8 cellular contexts compared by ENCODE assay signal in the genomic region with DNA sequence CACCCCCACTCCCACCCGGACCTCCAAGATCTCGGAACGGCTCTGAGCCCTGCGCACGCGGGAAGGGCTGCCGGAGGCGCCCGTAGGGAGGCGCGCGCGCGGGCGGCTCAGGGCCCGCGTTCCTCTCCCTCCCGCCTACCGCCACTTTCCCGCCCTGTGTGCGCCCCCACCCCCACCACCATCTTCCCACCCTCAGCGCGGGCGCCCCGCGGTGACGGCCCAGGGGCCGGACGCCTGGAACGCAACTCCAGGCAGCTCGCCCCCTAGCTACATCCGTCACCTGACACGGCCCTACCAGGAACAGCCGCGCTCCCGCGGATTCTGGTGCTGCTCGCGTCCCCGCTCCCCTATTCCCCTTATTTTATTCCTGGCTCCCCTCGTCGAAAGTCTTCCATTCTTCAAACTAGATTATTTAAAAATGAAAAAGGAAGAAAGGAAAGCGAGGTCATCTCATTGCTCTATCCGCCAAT. TPM values are rescaled to one million over a fixed set of nuclear protein-coding genes. Genes with fewer than 3 reads are reported as not detected.
DNase-seq lines count a peak whose midpoint lies in the region; ATAC-seq and TF ChIP-seq lines count a peak whose summit lies in the region.

Gene CDKN2B-AS1 (plus strand): TSS at position 266 of the 470 bp plus-strand sequence.

- peak within 1 kb of the TSS; percentile 90; the same call in 2 of the 3 replicates for H2BK15ac ChIP-seq in IMR-90 (ENCODE audit: low read depth, low read length)

- H2BK5ac ChIP-seq in IMR-90 (ENCODE audit: low read depth, low read length, poor library complexity, severe bottlenecking), result peak within 1 kb of the TSS; percentile 79

- no peaks in the 10 kb centered on the region for H3K27me3 ChIP-seq in IMR-90 (ENCODE audit: control insufficient read depth, insufficient read depth, low read length)
- H3K27me3 ChIP-seq in smooth muscle cell (ENCODE audit: low read depth), result peaks cover 22% of the 10 kb centered on the region

- peaks cover 34% of the 10 kb centered on the region for H3K79me2 ChIP-seq in smooth muscle cell (ENCODE audit: low read depth)

- H4K91ac ChIP-seq in IMR-90 (ENCODE audit: insufficient read depth, low read depth, low read length), result peak within 1 kb of the TSS; percentile 93

- H3K4ac ChIP-seq in IMR-90 (ENCODE audit: low read depth, low read length), result peak within 1 kb of the TSS; percentile 93

- dilution Hi-C loops in IMR-90 (cut with HindIII; ENCODE audit: low sequenced_read_pairs, unreplicated experiment), result no loop called here

- peak within 1 kb of the TSS; percentile 91 for H2AK9ac ChIP-seq in IMR-90 (replicated peaks; ENCODE audit: low read depth, low read length, poor library complexity)

- peak within 1 kb of the TSS; percentile 90 for H3K27ac ChIP-seq in IMR-90 (ENCODE audit: insufficient read depth, low read length)
- H3K27ac ChIP-seq in RWPE1, result peak within 1 kb of the TSS; percentile 100
- H3K27ac ChIP-seq in smooth muscle cell (ENCODE audit: low read depth), result peak within 1 kb of the TSS; percentile 90

- peaks cover 8% of the 10 kb centered on the region for H3F3A ChIP-seq in smooth muscle cell (ENCODE audit: low read depth)

- intact Hi-C loops in IMR-90 (cut with micrococcal nuclease), result loop anchor here (2.0 to 10.0 kb wide), 2 partner anchors 244 to 440 kb away; no protein-coding TSS in a partner anchor

- no peaks in the 10 kb centered on the region for H3K9me1 ChIP-seq in IMR-90 (ENCODE audit: insufficient read depth, low read length)

- H3K36me3 Mint-ChIP-seq in brain, result no peaks in the 10 kb centered on the region

- H2AK5ac ChIP-seq in IMR-90 (ENCODE audit: low read depth, low read length), result peak within 1 kb of the TSS; percentile 71

- in situ Hi-C loops in IMR-90 (cut with MboI; ENCODE audit: low sequenced_read_pairs), result loop anchor here (10.0 to 25.0 kb wide), 2 partner anchors 240 to 407 kb away; no protein-coding TSS in a partner anchor

- peaks cover 86% of the 10 kb centered on the region for H3K27me3 Mint-ChIP-seq in brain

- peak within 1 kb of the TSS; percentile 66 for H3K18ac ChIP-seq in IMR-90 (ENCODE audit: low read depth, low read length)

- H2AFZ ChIP-seq in IMR-90 (replicated peaks; ENCODE audit: low read length, poor library complexity) (peak within 1 kb of the TSS; percentile 98), smooth muscle cell (ENCODE audit: low read depth) (peak within 1 kb of the TSS; percentile 89)

- peaks cover 23 to 34% of the 10 kb centered on the region in 2 experiments for H3K79me1 ChIP-seq in IMR-90 (ENCODE audit: low read depth in 1 of 2, low read length in 2 of 2)

- 0 out of 2 replicates have a peak, but pooled peaks have one; percentile 7 for TF ChIP-seq RAD21 in IMR-90 (IDR thresholded peaks at IDR 0.05; ENCODE audit: low read length)

- peak within 1 kb of the TSS; percentile 84 to 90 (median 84) for H3K4me3 Mint-ChIP-seq in brain

- H2BK120ac ChIP-seq in IMR-90 (ENCODE audit: low read depth, low read length), result peak within 1 kb of the TSS; percentile 94

- ATAC-seq in GM21786 (IDR thresholded peaks at IDR 0.05; ENCODE audit: unreplicated experiment) (peak; percentile 40), IMR-90 (ENCODE audit: low read depth) (peak; percentile 69)

- TF ChIP-seq POLR2A in GM10847 (IDR thresholded peaks at IDR 0.05; ENCODE audit: extremely low read depth, insufficient read length) (peak; percentile 9), IMR-90 (IDR thresholded peaks at IDR 0.05; ENCODE audit: low read depth, low read length) (no peak)

- peak within 1 kb of the TSS in 1 of 5 experiments; percentile 43 for H3K27ac Mint-ChIP-seq in brain

- H3K36me3 ChIP-seq in IMR-90 (ENCODE audit: control insufficient read depth, insufficient read depth, low read length), result no peaks in the 10 kb centered on the region; the same call in 1 of the 2 replicates
- H3K36me3 ChIP-seq in smooth muscle cell (ENCODE audit: low read depth), result no peaks in the 10 kb centered on the region

- TF ChIP-seq CTCF in IMR-90 (conservative IDR thresholded peaks at IDR 0.05; ENCODE audit: low read depth, low read length), result no peak
- peak; percentile 40 for TF ChIP-seq CTCF in RWPE1 (conservative IDR thresholded peaks at IDR 0.05; ENCODE audit: low read depth)
- no peak for TF ChIP-seq CTCF in brain (conservative IDR thresholded peaks at IDR 0.05)
- peak; percentile 4 for TF ChIP-seq CTCF in smooth muscle cell (IDR thresholded peaks at IDR 0.05; ENCODE audit: borderline replicate concordance, insufficient read depth, poor library complexity, severe bottlenecking)

- DNase-seq in IMR-90, result peak; percentile 76
- peak; percentile 67 for DNase-seq in RWPE1 (ENCODE audit: low spot score)
- DNase-seq in iris pigment epithelial cell (ENCODE audit: low read depth), result peak; percentile 78
- no peak for DNase-seq in smooth muscle cell (lab: John Stamatoyannopoulos, UW; ENCODE audit: unreplicated experiment)
- DNase-seq in OCI-M2 (lab: John Stamatoyannopoulos, UW; ENCODE audit: unreplicated experiment), result no peak

- CTCF ChIA-PET in IMR-90 (lab: Yijun Ruan, JAX), result interaction anchor here (0.5 to 1.8 kb wide), 5 partner anchors 14 to 1976 kb away, joined by 3 to 10 read pairs (median 3); partner anchors contain the start of gene CDKN2B
- CTCF ChIA-PET in RWPE1 (lab: Yijun Ruan, JAX), result interaction anchor here (0.6 to 3.3 kb wide), 2 partner anchors 13 to 33 kb away, joined by 3 to 16 read pairs; partner anchors contain the start of gene CDKN2B

- BruUV-seq in IMR-90 (replicated peaks; lab: Mats Ljungman, UMichigan), result no TSS peak

- peak within 1 kb of the TSS; percentile 92 for H3K9ac ChIP-seq in IMR-90 (ENCODE audit: low read depth, low read length)
- peak within 1 kb of the TSS; percentile 89 for H3K9ac ChIP-seq in smooth muscle cell (ENCODE audit: low read depth)

- peak within 1 kb of the TSS; percentile 88 for H3K23ac ChIP-seq in IMR-90 (ENCODE audit: low read depth, low read length)

- peak within 1 kb of the TSS; percentile 73 for H2BK20ac ChIP-seq in IMR-90 (ENCODE audit: low read depth, low read length)

- H3K4me3 ChIP-seq in IMR-90 (ENCODE audit: insufficient read depth, low read depth, low read length), result peak within 1 kb of the TSS; percentile 77
- H3K4me3 ChIP-seq in smooth muscle cell, result peak within 1 kb of the TSS; percentile 84

- H3K4me1 ChIP-seq in IMR-90 (ENCODE audit: control insufficient read depth, insufficient read depth, low read length), result peaks cover 9% of the 10 kb centered on the region
- H3K4me1 ChIP-seq in smooth muscle cell (ENCODE audit: low read depth), result peaks cover 16% of the 10 kb centered on the region

- POLR2A ChIA-PET in IMR-90 (lab: Charles Lee; ENCODE audit: unreplicated experiment) (no interaction called here), RWPE1 (lab: Yijun Ruan, JAX; ENCODE audit: low non-redundant PET) (interaction anchor here (2.6 kb wide), 1 partner anchor 14 kb away, joined by 14 read pairs; the partner anchor contains the start of gene CDKN2B)

- H3K9me3 Mint-ChIP-seq in brain, result peaks cover 0 to 7% (median 2%) of the 10 kb centered on the region in 5 experiments

- H4K5ac ChIP-seq in IMR-90 (ENCODE audit: low read depth, low read length), result peak within 1 kb of the TSS; percentile 71

- peak within 1 kb of the TSS; percentile 89 for H3K14ac ChIP-seq in IMR-90 (replicated peaks; ENCODE audit: low read depth, low read length)

- H3K9me3 ChIP-seq in IMR-90 (ENCODE audit: control insufficient read depth, insufficient read depth, low read length) (peaks cover 2% of the 10 kb centered on the region; the same call in 1 of the 2 replicates), smooth muscle cell (replicated peaks; ENCODE audit: low read depth) (no peaks in the 10 kb centered on the region)

- no CpG with 5 or more reads among the region's 44 CpGs for WGBS in IMR-90 (ENCODE audit: extremely low coverage in 2 of 2, insufficient read length in 1 of 2), 2 experiments
- WGBS in smooth muscle cell (ENCODE audit: low lambda C conversion rate), result under 1% methylated on average over 24 of the region's 44 CpGs

- peak within 1 kb of the TSS; percentile 88 for H4K8ac ChIP-seq in IMR-90 (ENCODE audit: low read depth in 2 of 2, low read length in 2 of 2)

- peaks cover 23% of the 10 kb centered on the region for H3K4me1 Mint-ChIP-seq in brain

- H3K4me2 ChIP-seq in IMR-90 (ENCODE audit: low read depth, low read length), result peak within 1 kb of the TSS; percentile 96
- peak within 1 kb of the TSS; percentile 83 for H3K4me2 ChIP-seq in smooth muscle cell

- H4K20me1 ChIP-seq in IMR-90 (ENCODE audit: insufficient read depth, low read length) (no peaks in the 10 kb centered on the region), smooth muscle cell (ENCODE audit: low read depth) (no peaks in the 10 kb centered on the region)

- H3K56ac ChIP-seq in IMR-90 (ENCODE audit: extremely low read depth, insufficient read depth, low read length), result peak within 1 kb of the TSS; percentile 95

TF ChIP-seq in IMR-90, 13 proteins besides CTCF, POLR2A, EP300 and RAD21 (continues in another document):
- no peak for TF ChIP-seq ELK1 (IDR thresholded peaks at IDR 0.05; ENCODE audit: borderline replicate concordance, low read depth, low read length)
- TF ChIP-seq, protein P1, sequence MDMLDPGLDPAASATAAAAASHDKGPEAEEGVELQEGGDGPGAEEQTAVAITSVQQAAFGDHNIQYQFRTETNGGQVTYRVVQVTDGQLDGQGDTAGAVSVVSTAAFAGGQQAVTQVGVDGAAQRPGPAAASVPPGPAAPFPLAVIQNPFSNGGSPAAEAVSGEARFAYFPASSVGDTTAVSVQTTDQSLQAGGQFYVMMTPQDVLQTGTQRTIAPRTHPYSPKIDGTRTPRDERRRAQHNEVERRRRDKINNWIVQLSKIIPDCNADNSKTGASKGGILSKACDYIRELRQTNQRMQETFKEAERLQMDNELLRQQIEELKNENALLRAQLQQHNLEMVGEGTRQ (IDR thresholded peaks at IDR 0.05; ENCODE audit: low read depth, low read length), result peak; percentile 59
- no peak for TF ChIP-seq BHLHE40 (IDR thresholded peaks at IDR 0.05; ENCODE audit: low read depth, low read length)
- peak; percentile 46; the same call in 1 of the 2 replicates for TF ChIP-seq MAZ (IDR thresholded peaks at IDR 0.05; ENCODE audit: borderline replicate concordance, low read depth, low read length)

RNA-seq across cellular contexts. Expression of gene CDKN2B-AS1, which starts in this region (rescaled TPM):
- total RNA-seq in IMR-90 (2012; rRNA removed) (1.1 and 1.7 TPM in 2 replicates), smooth muscle cell (23.7 and 38.5 TPM in 2 replicates)
- polyA plus RNA-seq in IMR-90 (2012; rRNA removed) (0.70 and 1.0 TPM in 2 replicates), brain (ENCODE audit: insufficient read depth, low read depth, low replicate concordance) (6.9 TPM), smooth muscle cell (31.7 and 32.7 TPM in 2 replicates)
- polyA plus RNA-seq in IMR-90 (2012; cell fraction: cytosol; rRNA removed), result 0.12 and 0.25 TPM in 2 replicates
- 0.82 and 7.2 TPM in 2 replicates for polyA plus RNA-seq in IMR-90 (2012; cell fraction: nucleus; rRNA removed; ENCODE audit: low replicate concordance)

Comparison
In these comparisons a context has a peak if more than half of its experiments do, and no peak if none do; other contexts are left out.
1. DNase-seq: peak in IMR-90 (single experiment), RWPE1 (single experiment) and iris pigment epithelial cell (single experiment); none in smooth muscle cell (single experiment) and OCI-M2 (single experiment).
2. CTCF ChIP-seq: peak in RWPE1 (single experiment) and smooth muscle cell (single experiment); none in IMR-90 (single experiment) and brain (0 of 2).
3. Peak in every context shown above with its lines, with median percentiles within 50 percentile points of each other: H3K27ac ChIP-seq.